ENCODE assay signal across 15 cellular contexts in genomic region chr4:118817178-118817930, GRCh38.
"Had no signal": no experiment of that assay in that cellular context is flagged by ENCODE, and none has a peak within 500 bp of the region (broad histone marks: within the 10 kb centered on the region; RNA-seq: fewer than 3 reads in every experiment).

No MANE protein-coding gene starts in this region.

- H3K4me3 Mint-ChIP-seq: activated CD4-positive, alpha-beta memory T cell treated with anti-CD3 and anti-CD28 coated beads for 36 hours; activated CD8-positive, alpha-beta memory T cell treated with anti-CD3 and anti-CD28 coated beads, Interleukin-2, amount 10 ng/mL, durations not matched to agents 7 days and 5 days; activated T-cell treated with anti-CD3 and anti-CD28 coated beads, Interleukin-2, amount 50 U/mL, for 24 hours; nephron progenitor cell; stimulated activated naive CD8-positive, alpha-beta T cell treated with anti-CD3 and anti-CD28 coated beads, Interleukin-15, Interleukin-2, amounts not matched to agents 100 ng/mL and 50 ng/mL, for 24 hours; type B pancreatic cell had no signal

- H3K4me1 Mint-ChIP-seq: nephron progenitor cell had no signal

- ATAC-seq: activated CD8-positive, alpha-beta memory T cell treated with anti-CD3 and anti-CD28 coated beads, Interleukin-2, amount 10 ng/mL, durations not matched to agents 7 days and 5 days; psoas muscle had no signal

- H3K9me3 Mint-ChIP-seq: activated CD4-positive, alpha-beta memory T cell treated with anti-CD3 and anti-CD28 coated beads for 36 hours; activated T-cell treated with anti-CD3 and anti-CD28 coated beads, Interleukin-2, amount 50 U/mL, for 24 hours; nephron progenitor cell; stimulated activated naive CD8-positive, alpha-beta T cell treated with anti-CD3 and anti-CD28 coated beads, Interleukin-15, Interleukin-2, amounts not matched to agents 100 ng/mL and 50 ng/mL, for 24 hours; type B pancreatic cell had no signal

- DNase-seq: activated CD4-positive, alpha-beta memory T cell treated with anti-CD3 and anti-CD28 coated beads for 36 hours; activated CD8-positive, alpha-beta memory T cell treated with anti-CD3 and anti-CD28 coated beads, Interleukin-2, amount 10 ng/mL, durations not matched to agents 7 days and 5 days; activated effector memory CD4-positive, alpha-beta T cell treated with Interleukin-2 at 50 U/mL for 16 hours; activated naive CD4-positive, alpha-beta T cell treated with anti-CD3 and anti-CD28 coated beads, Interleukin-2, amount 50 U/mL, for 16 hours; activated T-cell treated with anti-CD3 and anti-CD28 coated beads, Interleukin-2, amount 50 U/mL, for 24 hours; adrenal gland; nephron progenitor cell; psoas muscle; right lobe of liver had no signal

- H3K4me2 ChIP-seq: hepatocyte had no signal

- H3K4me3 ChIP-seq: adrenal gland, cardiac muscle cell, esophagus muscularis mucosa, hepatocyte, psoas muscle, right lobe of liver, suprapubic skin had no signal

- H3K27ac Mint-ChIP-seq: activated CD4-positive, alpha-beta memory T cell treated with anti-CD3 and anti-CD28 coated beads for 36 hours; nephron progenitor cell; type B pancreatic cell had no signal

- H3K27me3 ChIP-seq: adrenal gland, cardiac muscle cell, esophagus muscularis mucosa, hepatocyte, right lobe of liver, suprapubic skin had no signal

- H3K27ac ChIP-seq: adrenal gland, cardiac muscle cell, esophagus muscularis mucosa, hepatocyte, psoas muscle, right lobe of liver, suprapubic skin had no signal

- H3K27me3 Mint-ChIP-seq: activated CD4-positive, alpha-beta memory T cell treated with anti-CD3 and anti-CD28 coated beads for 36 hours; activated CD8-positive, alpha-beta memory T cell treated with anti-CD3 and anti-CD28 coated beads, Interleukin-2, amount 10 ng/mL, durations not matched to agents 7 days and 5 days; activated T-cell treated with anti-CD3 and anti-CD28 coated beads, Interleukin-2, amount 50 U/mL, for 24 hours; stimulated activated naive CD8-positive, alpha-beta T cell treated with anti-CD3 and anti-CD28 coated beads, Interleukin-15, Interleukin-2, amounts not matched to agents 100 ng/mL and 50 ng/mL, for 24 hours; type B pancreatic cell had no signal

- H2AFZ ChIP-seq: hepatocyte had no signal

- H3K4me1 ChIP-seq: psoas muscle, suprapubic skin had no signal

- H3K9me3 ChIP-seq: adrenal gland, esophagus muscularis mucosa, psoas muscle, right lobe of liver, suprapubic skin had no signal
